Comparison of ENCODE assay signal across 19 cellular contexts in genomic region chr10:64379898-64380297, GRCh38.
DNase-seq lines count a peak whose midpoint lies in the region; ATAC-seq and TF ChIP-seq lines count a peak whose summit lies in the region.
"Had no signal": no experiment of that assay in that cellular context is flagged by ENCODE, and none has a peak within 500 bp of the region (broad histone marks: within the 10 kb centered on the region; RNA-seq: fewer than 3 reads in every experiment).

No MANE protein-coding gene starts in this region.

- no peaks in the 10 kb centered on the region for H3K9me3 ChIP-seq in Caco-2
- H3K9me3 ChIP-seq in left lung: peaks cover 0 to 2% of the 10 kb centered on the region in 2 donors

- DNase-seq in Caco-2: peak; percentile 62 to 68
- peak; percentile 21 for DNase-seq in GM23338 (ENCODE audit: low spot score)
- no peak for DNase-seq in left lung
- DNase-seq in NCI-H1092 (lab: John Stamatoyannopoulos, UW): no peak
- DNase-seq: activated CD4-positive, alpha-beta T cell treated with anti-CD3 and anti-CD28 coated beads for 48 hours; activated T-cell treated with anti-CD3 and anti-CD28 coated beads, Interleukin-2, amount 50 U/mL, for 1 hour; DMS79; glutamatergic neuron; left cardiac atrium; NCI-H1436 treated with DMSO at 0.1 percent for 48 hours; NCI-H510A; posterior cingulate gyrus; RPMI8226 had no signal

- H3K4me1 ChIP-seq in Caco-2 (peaks cover 7% of the 10 kb centered on the region), GM23338 (ENCODE audit: insufficient read depth) (no peaks in the 10 kb centered on the region), left lung (no peaks in the 10 kb centered on the region)

- TF ChIP-seq CTCF in Caco-2 (IDR thresholded peaks at IDR 0.05; ENCODE audit: insufficient read depth in 1 of 2, low read depth in 1 of 2, low read length in 1 of 2, severe bottlenecking in 1 of 2, unreplicated experiment in 1 of 2) (peak; percentile 60 to 80), GM23338 (conservative IDR thresholded peaks at IDR 0.05; ENCODE audit: low read depth in 2 of 2) (peak; percentile 17 to 47; a peak in 2 of 4 replicates), VCaP (conservative IDR thresholded peaks at IDR 0.05) (peak; percentile 38; the same call in 1 of the 2 replicates), left lung (IDR thresholded peaks at IDR 0.05) (no peak)

- H3K27me3 ChIP-seq in Caco-2 (replicated peaks; ENCODE audit: control insufficient read depth, insufficient read depth, low read length) (no peaks in the 10 kb centered on the region), GM23338 (ENCODE audit: insufficient read depth) (no peaks in the 10 kb centered on the region), left lung (no peaks in the 10 kb centered on the region)

- no peak overlapping the region for H3K27ac Mint-ChIP-seq in Caco-2 (ENCODE audit: unreplicated experiment)
- 0 out of 2 replicates have a peak overlapping the region, but pooled peaks have one; percentile 20 for H3K27ac Mint-ChIP-seq in GM23338
- H3K27ac Mint-ChIP-seq: T-helper 1 cell treated with Interleukin-12 subunit alpha and Interleukin-12 subunit beta and Interleukin-4 antibody, amounts not matched to agents 30 μg/mL and 1 μg/mL, for 36 hours had no signal

- H3K27me3 Mint-ChIP-seq in Caco-2 (ENCODE audit: insufficient read depth, unreplicated experiment): no peaks in the 10 kb centered on the region
- no peaks in the 10 kb centered on the region for H3K27me3 Mint-ChIP-seq in GM23338 (ENCODE audit: insufficient read depth, low read depth, poor library complexity)

- no peak overlapping the region for H3K4me2 ChIP-seq in GM23338

- no peaks in the 10 kb centered on the region for H3K36me3 Mint-ChIP-seq in Caco-2 (ENCODE audit: insufficient read depth, unreplicated experiment)
- peaks cover 15% of the 10 kb centered on the region for H3K36me3 Mint-ChIP-seq in GM23338 (ENCODE audit: low read depth)

- no peaks in the 10 kb centered on the region for H3F3A ChIP-seq in GM23338 (replicated peaks; ENCODE audit: low read depth)

- intact Hi-C loops in Caco-2 (cut with micrococcal nuclease; ENCODE audit: unreplicated experiment) (loop anchor here (1.0 to 2.0 kb wide), 4 partner anchors 107 to 339 kb away; no protein-coding TSS in a partner anchor), left lung (cut with DNase I) (no loop called here)

- H3K79me2 ChIP-seq in GM23338 (replicated peaks; ENCODE audit: insufficient read depth): no peaks in the 10 kb centered on the region

- H3K4me3 ChIP-seq in Caco-2 (ENCODE audit: low read depth, low read length) (no peak overlapping the region), GM23338 (no peak overlapping the region), left lung (no peak overlapping the region)

- ATAC-seq in GM23338 (no peak), left lung (peak; percentile 30), GM19328 (IDR thresholded peaks at IDR 0.05; ENCODE audit: unreplicated experiment) (no peak), HG03520 (IDR thresholded peaks at IDR 0.05; ENCODE audit: unreplicated experiment) (no peak), GM18498 (IDR thresholded peaks at IDR 0.05; ENCODE audit: unreplicated experiment) (no peak)
- ATAC-seq: left cardiac atrium had no signal

- CTCF ChIA-PET in Caco-2 (lab: Charles Lee): interaction anchor here (0.6 to 1.1 kb wide), 10 partner anchors 10 to 513 kb away, joined by 3 to 11 read pairs (median 3); no protein-coding TSS in a partner anchor

- H3K27ac ChIP-seq in GM23338 (ENCODE audit: low read depth): no peak overlapping the region
- no peak overlapping the region for H3K27ac ChIP-seq in VCaP
- H3K27ac ChIP-seq in left lung: no peak overlapping the region
- H3K27ac ChIP-seq: epithelial cell of prostate had no signal

- no peaks in the 10 kb centered on the region for H3K9me3 Mint-ChIP-seq in Caco-2 (ENCODE audit: unreplicated experiment)
- peaks cover 15% of the 10 kb centered on the region for H3K9me3 Mint-ChIP-seq in GM23338
- H3K9me3 Mint-ChIP-seq: T-helper 1 cell treated with Interleukin-12 subunit alpha and Interleukin-12 subunit beta and Interleukin-4 antibody, amounts not matched to agents 30 μg/mL and 1 μg/mL, for 36 hours had no signal

- peak overlapping the region; percentile 7; the same call in 1 of the 2 replicates for H2AFZ ChIP-seq in GM23338

- no peak overlapping the region for H3K4me3 Mint-ChIP-seq in Caco-2 (ENCODE audit: unreplicated experiment)
- no peak overlapping the region for H3K4me3 Mint-ChIP-seq in GM23338
- H3K4me3 Mint-ChIP-seq: T-helper 1 cell treated with Interleukin-12 subunit alpha and Interleukin-12 subunit beta and Interleukin-4 antibody, amounts not matched to agents 30 μg/mL and 1 μg/mL, for 36 hours had no signal

- POLR2A ChIA-PET in Caco-2 (lab: Charles Lee): no interaction called here

- peaks cover 5% of the 10 kb centered on the region; the same call in 1 of the 2 replicates for H3K9me2 ChIP-seq in GM23338 (ENCODE audit: insufficient read depth)

- no peaks in the 10 kb centered on the region for H4K20me1 ChIP-seq in GM23338 (replicated peaks; ENCODE audit: insufficient read depth)

- H3K4me1 Mint-ChIP-seq in Caco-2 (ENCODE audit: low read depth, unreplicated experiment) (peaks cover 6% of the 10 kb centered on the region), GM23338 (peaks cover 8% of the 10 kb centered on the region)

- no peaks in the 10 kb centered on the region for H3K36me3 ChIP-seq in Caco-2 (ENCODE audit: control insufficient read depth, insufficient read depth, low read length)
- no peaks in the 10 kb centered on the region for H3K36me3 ChIP-seq in GM23338 (ENCODE audit: insufficient read depth)
- no peaks in the 10 kb centered on the region for H3K36me3 ChIP-seq in left lung

- no TSS peak for BruUV-seq in Caco-2 (replicated peaks; lab: Mats Ljungman, UMichigan)

TF ChIP-seq in GM23338, 12 proteins besides CTCF, POLR2A, EP300 and RAD21 (continues in another document):
- no peak for TF ChIP-seq ZNF462 (CRISPR knock-in tag; IDR thresholded peaks at IDR 0.05)
- no peak for TF ChIP-seq STAT1 (IDR thresholded peaks at IDR 0.05; ENCODE audit: unreplicated experiment)
- TF ChIP-seq EZH2 (IDR thresholded peaks at IDR 0.05; ENCODE audit: low read depth, unreplicated experiment): no peak
- no peak for TF ChIP-seq NANOG (IDR thresholded peaks at IDR 0.05; ENCODE audit: borderline replicate concordance)
- no peak for TF ChIP-seq EZH2phosphoT487 (IDR thresholded peaks at IDR 0.05; ENCODE audit: unreplicated experiment)

Comparison
In these comparisons a context has a peak if more than half of its experiments do, and no peak if none do; other contexts are left out.
1. DNase-seq: peak in Caco-2 (2 of 2) and GM23338 (single experiment); none in left lung (0 of 2) and NCI-H1092 (single experiment).
2. CTCF ChIP-seq: peak in Caco-2 (2 of 2), GM23338 (2 of 2) and VCaP (single experiment); none in left lung (0 of 2).